Comparison of ENCODE assay signal across 8 cellular contexts in genomic region chr18:35241523-35241804, GRCh38. TPM values are rescaled to one million over a fixed set of nuclear protein-coding genes. Genes with fewer than 3 reads are reported as not detected.
DNase-seq lines count a peak whose midpoint lies in the region; ATAC-seq and TF ChIP-seq lines count a peak whose summit lies in the region.

No MANE protein-coding gene starts in this region.

- peak overlapping the region; percentile 98 for H3K27ac Mint-ChIP-seq in activated naive CD8-positive, alpha-beta T cell treated with anti-CD3 and anti-CD28 coated beads, Interleukin-2, amount 50 U/mL, for 24 hours

- TF ChIP-seq CTCF in cardiac muscle cell (IDR thresholded peaks at IDR 0.05; ENCODE audit: low read depth, low read length) (no peak), liver (IDR thresholded peaks at IDR 0.05; ENCODE audit: low read depth, low read length, missing input control) (no peak), upper lobe of left lung (IDR thresholded peaks at IDR 0.05) (no peak)

- H3K36me3 ChIP-seq in cardiac muscle cell = peaks cover 33% of the 10 kb centered on the region
- H3K36me3 ChIP-seq in liver (ENCODE audit: control insufficient read depth in 4 of 4, insufficient read depth in 3 of 4, low read depth in 1 of 4, low read length in 3 of 4) = peaks cover 13 to 41% (median 39%) of the 10 kb centered on the region in 4 donors
- H3K36me3 ChIP-seq in upper lobe of left lung = peaks cover 17 to 42% (median 30%) of the 10 kb centered on the region in 4 donors

- no peak for TF ChIP-seq RAD21 in liver (IDR thresholded peaks at IDR 0.05)

- H3K4me3 Mint-ChIP-seq in activated naive CD8-positive, alpha-beta T cell treated with anti-CD3 and anti-CD28 coated beads, Interleukin-2, amount 50 U/mL, for 24 hours = peak overlapping the region; percentile 95

- ATAC-seq in activated naive CD8-positive, alpha-beta T cell treated with anti-CD3 and anti-CD28 coated beads, Interleukin-2, amount 50 U/mL, for 24 hours = no peak
- ATAC-seq in upper lobe of left lung (ENCODE audit: low FRiP score in 2 of 2) = no peak

- H3K9me3 Mint-ChIP-seq in activated naive CD8-positive, alpha-beta T cell treated with anti-CD3 and anti-CD28 coated beads, Interleukin-2, amount 50 U/mL, for 24 hours = peaks cover 30% of the 10 kb centered on the region

- H3K9me3 ChIP-seq in cardiac muscle cell (ENCODE audit: low read depth) (no peaks in the 10 kb centered on the region), liver (ENCODE audit: control insufficient read depth in 4 of 4, low read length in 3 of 4) (peaks cover 7 to 28% (median 19%) of the 10 kb centered on the region in 4 donors), upper lobe of left lung (peaks cover 0 to 4% (median 0%) of the 10 kb centered on the region in 4 donors)

- DNase-seq in cardiac muscle cell (ENCODE audit: low read depth in 1 of 2, low spot score in 1 of 2) (no peak), cardiac septum (ENCODE audit: low spot score) (no peak), upper lobe of left lung (no peak), COLO668 (lab: John Stamatoyannopoulos, UW; ENCODE audit: unreplicated experiment) (no peak), islet precursor cell (no peak), EL (no peak)
- no peak for DNase-seq in activated naive CD8-positive, alpha-beta T cell treated with anti-CD3 and anti-CD28 coated beads, Interleukin-2, amount 50 U/mL, for 24 hours

- TF ChIP-seq EP300 in upper lobe of left lung (IDR thresholded peaks at IDR 0.05) = no peak

- H3K27me3 ChIP-seq in cardiac muscle cell = no peaks in the 10 kb centered on the region
- no peaks in the 10 kb centered on the region for H3K27me3 ChIP-seq in liver (ENCODE audit: control insufficient read depth in 4 of 4, insufficient read depth in 4 of 4, low read length in 3 of 4)
- H3K27me3 ChIP-seq in upper lobe of left lung = no peaks in the 10 kb centered on the region

- H3K4me1 ChIP-seq in cardiac muscle cell (ENCODE audit: low read depth) (peaks cover 14% of the 10 kb centered on the region), liver (ENCODE audit: control insufficient read depth in 4 of 4, insufficient read depth in 4 of 4, low read length in 3 of 4) (peaks cover 0 to 14% (median 3%) of the 10 kb centered on the region in 4 donors), upper lobe of left lung (peaks cover 6 to 17% (median 9%) of the 10 kb centered on the region in 4 donors)

- peaks cover 48% of the 10 kb centered on the region for H3K36me3 Mint-ChIP-seq in activated naive CD8-positive, alpha-beta T cell treated with anti-CD3 and anti-CD28 coated beads, Interleukin-2, amount 50 U/mL, for 24 hours (ENCODE audit: low read depth)

- peak overlapping the region; percentile 84 for H3K4me3 ChIP-seq in cardiac muscle cell
- peak overlapping the region; percentile 67 to 93 (median 91) for H3K4me3 ChIP-seq in liver (ENCODE audit: low read depth in 1 of 3, low read length in 3 of 3)
- H3K4me3 ChIP-seq in upper lobe of left lung = peak overlapping the region; percentile 56 to 70 (median 66)

- WGBS in liver = under 1% methylated on average over 3 of the region's 3 CpGs
- 0 to 4% methylated on average over 3 of the region's 3 CpGs for WGBS in upper lobe of left lung, 2 donors

- H3K9ac ChIP-seq in liver (ENCODE audit: low read depth in 1 of 2, low read length in 2 of 2) = peak overlapping the region; percentile 76 to 94

- H3K4me1 Mint-ChIP-seq in activated naive CD8-positive, alpha-beta T cell treated with anti-CD3 and anti-CD28 coated beads, Interleukin-2, amount 50 U/mL, for 24 hours = peaks cover 25% of the 10 kb centered on the region

- peak overlapping the region; percentile 97 for H3K27ac ChIP-seq in cardiac muscle cell
- H3K27ac ChIP-seq in liver (ENCODE audit: low read depth in 1 of 2, low read length in 2 of 2) = peak overlapping the region; percentile 93
- H3K27ac ChIP-seq in upper lobe of left lung = peak overlapping the region; percentile 91 to 100 (median 96)

- intact Hi-C loops in cardiac septum (cut with DNase I) = loop anchor here (2.0 to 10.0 kb wide), 5 partner anchors 25 to 731 kb away; partner anchors contain the start of genes RMP24, ZNF24 and ZSCAN30

- no peaks in the 10 kb centered on the region for H3K27me3 Mint-ChIP-seq in activated naive CD8-positive, alpha-beta T cell treated with anti-CD3 and anti-CD28 coated beads, Interleukin-2, amount 50 U/mL, for 24 hours

- TF ChIP-seq POLR2A in upper lobe of left lung (IDR thresholded peaks at IDR 0.05) = no peak

TF ChIP-seq in liver, 16 proteins besides CTCF, POLR2A, EP300 and RAD21:
- TF ChIP-seq, protein P1, sequence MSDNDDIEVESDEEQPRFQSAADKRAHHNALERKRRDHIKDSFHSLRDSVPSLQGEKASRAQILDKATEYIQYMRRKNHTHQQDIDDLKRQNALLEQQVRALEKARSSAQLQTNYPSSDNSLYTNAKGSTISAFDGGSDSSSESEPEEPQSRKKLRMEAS (IDR thresholded peaks at IDR 0.05) = no peak
- TF ChIP-seq JUND (IDR thresholded peaks at IDR 0.05) (no peak), NR2F2 (IDR thresholded peaks at IDR 0.05) (no peak), SP1 (IDR thresholded peaks at IDR 0.05) (no peak), FOXA2 (IDR thresholded peaks at IDR 0.05) (no peak), EGR1 (IDR thresholded peaks at IDR 0.05; ENCODE audit: low read depth in 2 of 2) (no peak), HNF4G (IDR thresholded peaks at IDR 0.05) (no peak), RXRA (IDR thresholded peaks at IDR 0.05) (no peak), YY1 (IDR thresholded peaks at IDR 0.05) (no peak), ATF3 (IDR thresholded peaks at IDR 0.05) (no peak)
- TF ChIP-seq, protein P2, sequence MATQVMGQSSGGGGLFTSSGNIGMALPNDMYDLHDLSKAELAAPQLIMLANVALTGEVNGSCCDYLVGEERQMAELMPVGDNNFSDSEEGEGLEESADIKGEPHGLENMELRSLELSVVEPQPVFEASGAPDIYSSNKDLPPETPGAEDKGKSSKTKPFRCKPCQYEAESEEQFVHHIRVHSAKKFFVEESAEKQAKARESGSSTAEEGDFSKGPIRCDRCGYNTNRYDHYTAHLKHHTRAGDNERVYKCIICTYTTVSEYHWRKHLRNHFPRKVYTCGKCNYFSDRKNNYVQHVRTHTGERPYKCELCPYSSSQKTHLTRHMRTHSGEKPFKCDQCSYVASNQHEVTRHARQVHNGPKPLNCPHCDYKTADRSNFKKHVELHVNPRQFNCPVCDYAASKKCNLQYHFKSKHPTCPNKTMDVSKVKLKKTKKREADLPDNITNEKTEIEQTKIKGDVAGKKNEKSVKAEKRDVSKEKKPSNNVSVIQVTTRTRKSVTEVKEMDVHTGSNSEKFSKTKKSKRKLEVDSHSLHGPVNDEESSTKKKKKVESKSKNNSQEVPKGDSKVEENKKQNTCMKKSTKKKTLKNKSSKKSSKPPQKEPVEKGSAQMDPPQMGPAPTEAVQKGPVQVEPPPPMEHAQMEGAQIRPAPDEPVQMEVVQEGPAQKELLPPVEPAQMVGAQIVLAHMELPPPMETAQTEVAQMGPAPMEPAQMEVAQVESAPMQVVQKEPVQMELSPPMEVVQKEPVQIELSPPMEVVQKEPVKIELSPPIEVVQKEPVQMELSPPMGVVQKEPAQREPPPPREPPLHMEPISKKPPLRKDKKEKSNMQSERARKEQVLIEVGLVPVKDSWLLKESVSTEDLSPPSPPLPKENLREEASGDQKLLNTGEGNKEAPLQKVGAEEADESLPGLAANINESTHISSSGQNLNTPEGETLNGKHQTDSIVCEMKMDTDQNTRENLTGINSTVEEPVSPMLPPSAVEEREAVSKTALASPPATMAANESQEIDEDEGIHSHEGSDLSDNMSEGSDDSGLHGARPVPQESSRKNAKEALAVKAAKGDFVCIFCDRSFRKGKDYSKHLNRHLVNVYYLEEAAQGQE (IDR thresholded peaks at IDR 0.05) = no peak
- TF ChIP-seq, protein P3, sequence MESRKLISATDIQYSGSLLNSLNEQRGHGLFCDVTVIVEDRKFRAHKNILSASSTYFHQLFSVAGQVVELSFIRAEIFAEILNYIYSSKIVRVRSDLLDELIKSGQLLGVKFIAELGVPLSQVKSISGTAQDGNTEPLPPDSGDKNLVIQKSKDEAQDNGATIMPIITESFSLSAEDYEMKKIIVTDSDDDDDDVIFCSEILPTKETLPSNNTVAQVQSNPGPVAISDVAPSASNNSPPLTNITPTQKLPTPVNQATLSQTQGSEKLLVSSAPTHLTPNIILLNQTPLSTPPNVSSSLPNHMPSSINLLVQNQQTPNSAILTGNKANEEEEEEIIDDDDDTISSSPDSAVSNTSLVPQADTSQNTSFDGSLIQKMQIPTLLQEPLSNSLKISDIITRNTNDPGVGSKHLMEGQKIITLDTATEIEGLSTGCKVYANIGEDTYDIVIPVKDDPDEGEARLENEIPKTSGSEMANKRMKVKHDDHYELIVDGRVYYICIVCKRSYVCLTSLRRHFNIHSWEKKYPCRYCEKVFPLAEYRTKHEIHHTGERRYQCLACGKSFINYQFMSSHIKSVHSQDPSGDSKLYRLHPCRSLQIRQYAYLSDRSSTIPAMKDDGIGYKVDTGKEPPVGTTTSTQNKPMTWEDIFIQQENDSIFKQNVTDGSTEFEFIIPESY (IDR thresholded peaks at IDR 0.05) = no peak

RNA-seq across cellular contexts. Expression of gene ZNF397, which starts 0.6 kb away (rescaled TPM):
- total RNA-seq in cardiac muscle cell (16.8 and 21.5 TPM in 2 replicates), cardiac septum (18.0 TPM), liver (10 to 100 TPM; 13.1 to 20.0 TPM), upper lobe of left lung (10 to 100 TPM; 18.2 to 62.9 (median 23.2) TPM)
- polyA plus RNA-seq in cardiac muscle cell (8.8 and 10.2 TPM in 2 replicates), liver (1 to 10 TPM; 3.8 to 6.1 TPM)

RNA-seq across cellular contexts. Expression of gene ZSCAN30, which starts 48.6 kb away (rescaled TPM):
- total RNA-seq in cardiac muscle cell (19.7 and 29.5 TPM in 2 replicates), cardiac septum (18.6 TPM), liver (10 to 100 TPM in 1 of 2 donors, 1 to 10 TPM in 1; 6.2 to 10.4 TPM), upper lobe of left lung (10 to 100 TPM; 11.4 to 67.1 (median 14.0) TPM)
- polyA plus RNA-seq in cardiac muscle cell (19.5 and 36.9 TPM in 2 replicates), liver (1 to 10 TPM; 2.3 to 5.0 TPM)
